8 cellular contexts compared by ENCODE assay signal in the genomic region with DNA sequence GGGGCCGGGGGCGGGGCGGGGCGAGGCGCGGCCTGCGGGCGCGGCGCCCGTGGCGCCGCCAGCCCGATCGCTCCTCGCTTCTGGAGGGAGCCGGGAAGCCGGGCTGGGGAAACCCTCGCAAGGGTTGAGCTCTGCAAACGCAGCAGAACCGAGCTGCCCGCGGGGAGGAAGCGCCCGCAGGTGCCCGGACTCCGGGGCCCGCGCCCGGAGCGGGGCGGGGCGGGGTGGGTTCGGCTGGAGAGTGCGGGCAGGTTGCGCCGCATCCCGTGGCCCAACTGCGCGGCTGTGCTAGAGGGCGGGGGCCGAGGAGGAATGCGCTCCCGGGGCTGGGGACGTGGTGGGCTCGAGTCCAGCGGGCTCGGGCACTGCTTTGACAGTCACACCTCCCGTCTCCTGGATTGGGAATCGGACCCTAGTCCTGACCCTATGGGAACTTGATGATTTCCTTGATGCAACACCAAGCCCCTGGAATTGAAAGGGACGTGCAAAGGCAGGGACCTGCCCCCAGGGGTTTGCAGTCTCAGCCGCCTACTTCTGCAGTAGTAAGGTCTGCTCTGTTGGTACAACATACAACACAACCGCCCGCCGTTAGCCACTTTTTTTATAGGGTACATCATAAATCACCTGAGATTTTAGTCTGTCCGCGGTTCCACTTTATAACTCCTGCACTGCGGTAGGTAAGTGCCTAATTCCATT. TPM values are rescaled to one million over a fixed set of nuclear protein-coding genes. Genes with fewer than 3 reads are reported as not detected.
A peak's percentile ranks its signal among the peaks of the same experiment; 100 is the strongest.
DNase-seq lines count a peak whose midpoint lies in the region; ATAC-seq and TF ChIP-seq lines count a peak whose summit lies in the region.

No MANE protein-coding gene starts in this region.

- H3K4me2 ChIP-seq in Karpas-422 (ENCODE audit: low read depth, low read length, poor library complexity, severe bottlenecking): peak overlapping the region; percentile 76

- ATAC-seq in GM21717 (IDR thresholded peaks at IDR 0.05; ENCODE audit: unreplicated experiment) (peak; percentile 33), lower lobe of right lung (peak; percentile 79 to 88)

- POLR2A ChIA-PET in activated CD4-positive, alpha-beta T cell treated with anti-CD3 and anti-CD28 coated beads, Interleukin-2, amount 10 ng/mL, durations not matched to agents 7 days and 5 days (lab: Charles Lee): interaction anchor here (1.7 kb wide), 1 partner anchor 9 kb away, joined by 6 read pairs; no protein-coding TSS in a partner anchor

- H3K4me1 ChIP-seq in Karpas-422 (ENCODE audit: low read length) (peaks cover 13% of the 10 kb centered on the region), lower lobe of right lung (peaks cover 78% of the 10 kb centered on the region)

- H3K27ac ChIP-seq in Karpas-422 (ENCODE audit: low read length): no peak overlapping the region
- peak overlapping the region; percentile 99 for H3K27ac ChIP-seq in lower lobe of right lung

- DNase-seq in GM06990 (ENCODE audit: extremely low read depth, insufficient read length): peak; percentile 62
- DNase-seq in Karpas-422: peak; percentile 65
- peak; percentile 43 for DNase-seq in activated CD4-positive, alpha-beta T cell treated with anti-CD3 and anti-CD28 coated beads, Interleukin-2, amount 10 ng/mL, durations not matched to agents 7 days and 5 days
- peak; percentile 37 for DNase-seq in effector CD4-positive, alpha-beta T cell
- peak; percentile 83 for DNase-seq in lower lobe of right lung
- DNase-seq in stimulated activated CD8-positive, alpha-beta memory T cell treated with anti-CD3 and anti-CD28 coated beads, Interleukin-2, amount 100 ng/mL, for 1 hour (ENCODE audit: low read depth in 2 of 2): peak; percentile 9 to 11
- no peak for DNase-seq in NCI-H510A (lab: John Stamatoyannopoulos, UW)

- CTCF ChIA-PET in activated CD4-positive, alpha-beta T cell treated with anti-CD3 and anti-CD28 coated beads, Interleukin-2, amount 10 ng/mL, durations not matched to agents 7 days and 5 days (lab: Charles Lee): interaction anchor here (1.2 kb wide), 1 partner anchor 91 kb away, joined by 6 read pairs; no protein-coding TSS in a partner anchor

- no peaks in the 10 kb centered on the region for H3K79me2 ChIP-seq in Karpas-422 (ENCODE audit: low read length)

- H3K4me3 ChIP-seq in GM06990 (replicated peaks; ENCODE audit: low read depth, low read length) (peak overlapping the region; percentile 93), Karpas-422 (ENCODE audit: low read length) (peak overlapping the region; percentile 82), lower lobe of right lung (peak overlapping the region; percentile 75)

- no peaks in the 10 kb centered on the region for H3K27me3 Mint-ChIP-seq in activated CD4-positive, alpha-beta T cell treated with anti-CD3 and anti-CD28 coated beads, Interleukin-2, amount 10 ng/mL, durations not matched to agents 7 days and 5 days

- H3K9me3 ChIP-seq in Karpas-422 (ENCODE audit: low read length): no peaks in the 10 kb centered on the region
- no peaks in the 10 kb centered on the region for H3K9me3 ChIP-seq in lower lobe of right lung

- TF ChIP-seq CTCF in GM06990 (IDR thresholded peaks at IDR 0.05; ENCODE audit: insufficient read depth, low read length, poor library complexity, severe bottlenecking) (no peak), lower lobe of right lung (IDR thresholded peaks at IDR 0.05) (no peak)

- H3K4me1 Mint-ChIP-seq in activated CD4-positive, alpha-beta T cell treated with anti-CD3 and anti-CD28 coated beads, Interleukin-2, amount 10 ng/mL, durations not matched to agents 7 days and 5 days: peaks cover 32% of the 10 kb centered on the region

- peaks cover 32% of the 10 kb centered on the region for H3K36me3 Mint-ChIP-seq in activated CD4-positive, alpha-beta T cell treated with anti-CD3 and anti-CD28 coated beads, Interleukin-2, amount 10 ng/mL, durations not matched to agents 7 days and 5 days (ENCODE audit: low read depth)

- no peaks in the 10 kb centered on the region for H3K9me3 Mint-ChIP-seq in activated CD4-positive, alpha-beta T cell treated with anti-CD3 and anti-CD28 coated beads, Interleukin-2, amount 10 ng/mL, durations not matched to agents 7 days and 5 days

- H3K27me3 ChIP-seq in GM06990 (replicated peaks; ENCODE audit: control insufficient read depth, insufficient read depth, low read length): no peaks in the 10 kb centered on the region
- H3K27me3 ChIP-seq in Karpas-422 (ENCODE audit: low read length): no peaks in the 10 kb centered on the region
- no peaks in the 10 kb centered on the region for H3K27me3 ChIP-seq in lower lobe of right lung (ENCODE audit: low read depth)

- no peaks in the 10 kb centered on the region for H3K9me2 ChIP-seq in Karpas-422 (replicated peaks; ENCODE audit: insufficient read depth, low read length)

- peak overlapping the region; percentile 83 for H3K9ac ChIP-seq in Karpas-422 (ENCODE audit: low read length)

- H3K4me3 Mint-ChIP-seq in activated CD4-positive, alpha-beta T cell treated with anti-CD3 and anti-CD28 coated beads, Interleukin-2, amount 10 ng/mL, durations not matched to agents 7 days and 5 days: peak overlapping the region; percentile 83

- H3K36me3 ChIP-seq in GM06990 (ENCODE audit: control insufficient read depth, insufficient read depth, low read length) (peaks cover 19% of the 10 kb centered on the region), Karpas-422 (ENCODE audit: insufficient read depth, low read length) (peaks cover 10% of the 10 kb centered on the region; the same call in 1 of the 2 replicates), lower lobe of right lung (peaks cover 40% of the 10 kb centered on the region)

- peak overlapping the region; percentile 91 for H2AFZ ChIP-seq in Karpas-422 (ENCODE audit: low read length)

- intact Hi-C loops in lower lobe of right lung (cut with DNase I): no loop called here

- H3K27ac Mint-ChIP-seq in activated CD4-positive, alpha-beta T cell treated with anti-CD3 and anti-CD28 coated beads, Interleukin-2, amount 10 ng/mL, durations not matched to agents 7 days and 5 days: peak overlapping the region; percentile 90

- H4K20me1 ChIP-seq in Karpas-422 (ENCODE audit: insufficient read depth, low read depth, low read length): no peaks in the 10 kb centered on the region

RNA-seq across cellular contexts. Expression of a gene that starts 34.3 kb away (rescaled TPM):
- total RNA-seq in Karpas-422 (2014; rRNA removed; shearing (Covaris generic); ENCODE audit: low replicate concordance): 18.0 and 38.0 TPM in 2 replicates
- total RNA-seq in activated CD4-positive, alpha-beta T cell treated with anti-CD3 and anti-CD28 coated beads, Interleukin-2, amount 10 ng/mL, durations not matched to agents 7 days and 5 days: 10 to 100 TPM; 20.0 to 26.1 TPM
- total RNA-seq in lower lobe of right lung: 89.6 TPM
